In genomic region chr7:44039800-44040492, GRCh38 we compare ENCODE assay signal across 11 cellular contexts. TPM values are rescaled to one million over a fixed set of nuclear protein-coding genes. Genes with fewer than 3 reads are reported as not detected.
DNase-seq lines count a peak whose midpoint lies in the region; ATAC-seq and TF ChIP-seq lines count a peak whose summit lies in the region.
"Not testable (repeated sequence)": the region's sequence is repeated elsewhere in the genome, so short reads cannot be mapped to it uniquely, and the experiment has no call there.
"Had no signal": no experiment of that assay in that cellular context is flagged by ENCODE, and none has a peak within 500 bp of the region (broad histone marks: within the 10 kb centered on the region; RNA-seq: fewer than 3 reads in every experiment).

No MANE protein-coding gene starts in this region.

- not testable (repeated sequence) for H3K9ac ChIP-seq in HUES64 (ENCODE audit: low read depth, low read length)

- H3K36me3 ChIP-seq in BJ (ENCODE audit: control insufficient read depth, insufficient read depth, low read length); HUES64 (ENCODE audit: insufficient read depth, low read length); lower lobe of right lung: not testable (repeated sequence)

- intact Hi-C loops in lower lobe of right lung (cut with DNase I) = not testable (repeated sequence)

- H3K9me3 Mint-ChIP-seq in activated CD4-positive, alpha-beta memory T cell treated with anti-CD3 and anti-CD28 coated beads, Interleukin-2, amount 10 ng/mL, durations not matched to agents 7 days and 5 days = not testable (repeated sequence)

- WGBS in HUES64 = 10% methylated on average over 15 of the region's 40 CpGs

- H3K36me3 Mint-ChIP-seq in activated CD4-positive, alpha-beta memory T cell treated with anti-CD3 and anti-CD28 coated beads, Interleukin-2, amount 10 ng/mL, durations not matched to agents 7 days and 5 days (ENCODE audit: low read depth) = not testable (repeated sequence)

- DNase-seq in BJ (ENCODE audit: low read depth); activated CD4-positive, alpha-beta memory T cell treated with anti-CD3 and anti-CD28 coated beads, Interleukin-2, amount 10 ng/mL, durations not matched to agents 7 days and 5 days; coronary artery (ENCODE audit: low spot score); lower lobe of right lung: not testable (repeated sequence)

- POLR2A ChIA-PET in BJ (lab: Charles Lee); activated CD4-positive, alpha-beta memory T cell treated with anti-CD3 and anti-CD28 coated beads, Interleukin-2, amount 10 ng/mL, durations not matched to agents 7 days and 5 days (lab: Charles Lee): not testable (repeated sequence)

- CTCF ChIA-PET in BJ (lab: Yijun Ruan, JAX) = not testable (repeated sequence)
- CTCF ChIA-PET in activated CD4-positive, alpha-beta memory T cell treated with anti-CD3 and anti-CD28 coated beads, Interleukin-2, amount 10 ng/mL, durations not matched to agents 7 days and 5 days (lab: Charles Lee) = interaction anchor here (1.6 kb wide), 1 partner anchor 20 kb away, joined by 5 read pairs; no protein-coding TSS in a partner anchor

- peak; percentile 4 for ATAC-seq in GM19324 (IDR thresholded peaks at IDR 0.05; ENCODE audit: low FRiP score, unreplicated experiment)
- peak; percentile 4 for ATAC-seq in HG02678 (IDR thresholded peaks at IDR 0.05; ENCODE audit: unreplicated experiment)
- ATAC-seq in lower lobe of right lung = peak; percentile 1 to 2

- peak overlapping the region; percentile 74 for H3K4me3 Mint-ChIP-seq in activated CD4-positive, alpha-beta memory T cell treated with anti-CD3 and anti-CD28 coated beads, Interleukin-2, amount 10 ng/mL, durations not matched to agents 7 days and 5 days

- H3K27me3 Mint-ChIP-seq in activated CD4-positive, alpha-beta memory T cell treated with anti-CD3 and anti-CD28 coated beads, Interleukin-2, amount 10 ng/mL, durations not matched to agents 7 days and 5 days = not testable (repeated sequence)

- H3K4me3 ChIP-seq in BJ (ENCODE audit: low read depth, low read length) = peak overlapping the region; percentile 7
- H3K4me3 ChIP-seq in HUES64 (ENCODE audit: low read length) = peak overlapping the region; percentile 40
- peak overlapping the region; percentile 70 for H3K4me3 ChIP-seq in coronary artery
- peak overlapping the region; percentile 43 for H3K4me3 ChIP-seq in lower lobe of right lung
- H3K4me3 ChIP-seq in skin epidermis = peak overlapping the region; percentile 17 to 43 (median 32)

- peaks cover 23% of the 10 kb centered on the region for H3K4me1 Mint-ChIP-seq in activated CD4-positive, alpha-beta memory T cell treated with anti-CD3 and anti-CD28 coated beads, Interleukin-2, amount 10 ng/mL, durations not matched to agents 7 days and 5 days

- H3K27me3 ChIP-seq in BJ (ENCODE audit: control insufficient read depth, insufficient read depth, low read length); lower lobe of right lung (ENCODE audit: low read depth): not testable (repeated sequence)
- peaks cover 24% of the 10 kb centered on the region for H3K27me3 ChIP-seq in HUES64 (ENCODE audit: insufficient read depth, low read length)

- not testable (repeated sequence) for H3K27ac ChIP-seq in HUES64 (ENCODE audit: low read depth, low read length)
- H3K27ac ChIP-seq in coronary artery (peak overlapping the region in 1 of 2 donors; percentile 65), lower lobe of right lung (peak overlapping the region; percentile 36), skin epidermis (peak overlapping the region in 10 of 21 experiments; percentile 42 to 83 (median 66))

- H3K27ac Mint-ChIP-seq in activated CD4-positive, alpha-beta memory T cell treated with anti-CD3 and anti-CD28 coated beads, Interleukin-2, amount 10 ng/mL, durations not matched to agents 7 days and 5 days = peak overlapping the region; percentile 78

- TF ChIP-seq CTCF in BJ (IDR thresholded peaks at IDR 0.05; ENCODE audit: insufficient read depth, low read depth, low read length); coronary artery (IDR thresholded peaks at IDR 0.05); lower lobe of right lung (IDR thresholded peaks at IDR 0.05): not testable (repeated sequence)

- H3K4me1 ChIP-seq in HUES64 (ENCODE audit: insufficient read depth, low read length); lower lobe of right lung: not testable (repeated sequence)

- not testable (repeated sequence) for H3K9me3 ChIP-seq in HUES64 (ENCODE audit: insufficient read depth, low read depth, low read length); lower lobe of right lung

RNA-seq across cellular contexts. Expression of gene DBNL, which starts 4.6 kb away (rescaled TPM):
- polyA plus RNA-seq in BJ (2011; rRNA removed) = 88.1 and 140 TPM in 2 replicates
- 84.1 and 119 TPM in 2 replicates for polyA minus RNA-seq in BJ (2011; rRNA and poly(A)+ RNA removed)
- polyA plus RNA-seq in HUES64 (2013, experiment 1 of 2) = 40.3 TPM
- polyA plus RNA-seq in HUES64 (2013, experiment 2 of 2) = 38.6 TPM
- 100 to 1,000 TPM; 175 to 176 TPM for total RNA-seq in activated CD4-positive, alpha-beta memory T cell treated with anti-CD3 and anti-CD28 coated beads, Interleukin-2, amount 10 ng/mL, durations not matched to agents 7 days and 5 days
- total RNA-seq in lower lobe of right lung = 109 TPM

RNA-seq across cellular contexts. Expression of gene PGAM2, which starts 25.4 kb away (rescaled TPM):
- 0.16 TPM in 1 of 2 replicates, not detected in the other for polyA plus RNA-seq in BJ (2011; rRNA removed)
- 0.57 TPM in 1 of 2 replicates, not detected in the other for polyA minus RNA-seq in BJ (2011; rRNA and poly(A)+ RNA removed)
- polyA plus RNA-seq in HUES64 (2013, experiment 1 of 2) = 3.3 TPM
- 2.3 TPM for polyA plus RNA-seq in HUES64 (2013, experiment 2 of 2)
- total RNA-seq in activated CD4-positive, alpha-beta memory T cell treated with anti-CD3 and anti-CD28 coated beads, Interleukin-2, amount 10 ng/mL, durations not matched to agents 7 days and 5 days = under 1 TPM in 1 of 2 experiments, not detected in 1; 0.43 TPM
- 0.44 TPM for total RNA-seq in lower lobe of right lung
- total RNA-seq: Daoy, dermis microvascular lymphatic vessel endothelial cell, left lobe of liver had no signal

RNA-seq across cellular contexts. Expression of gene SPDYE1, which starts 42.2 kb away (rescaled TPM):
- polyA plus RNA-seq in BJ (2011; rRNA removed) = not detected in 2 replicates
- polyA minus RNA-seq in BJ (2011; rRNA and poly(A)+ RNA removed) = not detected in 2 replicates
- not detected for polyA plus RNA-seq in HUES64 (2013, experiment 1 of 2)
- polyA plus RNA-seq in HUES64 (2013, experiment 2 of 2) = not detected
- not detected for total RNA-seq in activated CD4-positive, alpha-beta memory T cell treated with anti-CD3 and anti-CD28 coated beads, Interleukin-2, amount 10 ng/mL, durations not matched to agents 7 days and 5 days
- not detected for total RNA-seq in lower lobe of right lung
- total RNA-seq: Daoy, dermis microvascular lymphatic vessel endothelial cell, left lobe of liver had no signal

RNA-seq across cellular contexts. Expression of gene POLM, which starts 42.4 kb away (rescaled TPM):
- 6.0 and 10.8 TPM in 2 replicates for polyA plus RNA-seq in BJ (2011; rRNA removed)
- polyA minus RNA-seq in BJ (2011; rRNA and poly(A)+ RNA removed) = 7.6 and 7.8 TPM in 2 replicates
- 6.7 TPM for polyA plus RNA-seq in HUES64 (2013, experiment 1 of 2)
- polyA plus RNA-seq in HUES64 (2013, experiment 2 of 2) = 7.6 TPM
- 10 to 100 TPM; 29.4 to 30.7 TPM for total RNA-seq in activated CD4-positive, alpha-beta memory T cell treated with anti-CD3 and anti-CD28 coated beads, Interleukin-2, amount 10 ng/mL, durations not matched to agents 7 days and 5 days
- total RNA-seq in lower lobe of right lung = 24.2 TPM

Comparison
In these comparisons a context has a peak if more than half of its experiments do, and no peak if none do; other contexts are left out.
1. H3K4me3 ChIP-seq: peak in every context shown above with its lines; median percentile 70 in coronary artery; 43 in lower lobe of right lung; 40 in HUES64; 32 in skin epidermis; 7 in BJ.